In the genomic region with DNA sequence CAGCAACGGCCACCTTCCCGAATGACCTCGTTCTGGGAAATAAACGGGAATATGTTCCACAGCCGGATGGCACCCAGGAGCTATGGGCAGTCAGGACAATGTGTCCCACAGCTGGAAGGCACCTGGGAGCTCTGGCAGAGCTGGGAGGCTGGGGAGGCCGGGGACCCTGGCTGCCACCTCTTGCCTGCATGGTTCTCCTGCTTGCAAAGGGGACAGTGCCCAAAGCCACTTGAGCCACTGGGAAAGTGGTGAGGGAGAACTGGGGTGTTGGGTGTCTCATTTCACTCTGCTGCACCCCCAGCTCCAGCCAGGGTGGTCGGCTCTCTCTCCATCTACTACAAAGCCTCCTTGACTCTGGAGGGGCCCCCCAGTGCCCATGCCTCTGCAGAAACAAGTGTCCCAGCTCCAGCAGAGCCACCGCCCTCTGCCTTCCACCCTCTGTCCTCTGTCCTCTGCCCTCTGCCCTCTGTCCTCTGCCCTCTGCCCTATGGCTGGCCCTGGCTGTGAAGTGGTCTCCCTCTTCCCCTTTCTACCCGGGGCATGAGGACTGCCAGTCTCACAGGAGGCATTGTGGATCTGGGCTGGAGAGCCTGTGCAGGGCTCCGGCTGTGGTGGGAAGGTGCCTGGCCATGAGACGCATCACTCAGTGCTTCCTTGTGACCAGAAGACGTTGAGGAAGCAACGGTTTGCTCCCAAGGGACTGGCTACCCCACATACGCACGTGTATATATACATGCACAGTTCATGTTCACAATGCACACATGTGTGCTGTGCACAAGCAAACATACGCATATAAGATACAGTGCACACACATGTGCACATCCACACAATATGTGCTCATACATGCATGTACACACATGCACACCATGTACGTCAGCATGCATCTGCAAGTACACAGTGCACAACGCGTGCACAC, we compare ENCODE assay signal across 12 cellular contexts. TPM values are rescaled to one million over a fixed set of nuclear protein-coding genes. Genes with fewer than 3 reads are reported as not detected.
DNase-seq lines count a peak whose midpoint lies in the region; ATAC-seq, FAIRE-seq and TF ChIP-seq lines count a peak whose summit lies in the region.
"Had no signal": no experiment of that assay in that cellular context is flagged by ENCODE, and none has a peak within 500 bp of the region (broad histone marks: within the 10 kb centered on the region; RNA-seq: fewer than 3 reads in every experiment).

No MANE protein-coding gene starts in this region.

- H3K4me1 Mint-ChIP-seq in HFFc6 (ENCODE audit: low read depth): peaks cover 48% of the 10 kb centered on the region

- DNase-seq in HFFc6: no peak
- no peak for DNase-seq in K562 (ENCODE audit: extremely low read depth in 1 of 4, low spot score in 3 of 4)
- no peak for DNase-seq in lung (ENCODE audit: low spot score)
- DNase-seq in suprapubic skin (ENCODE audit: low spot score in 2 of 2): peak; percentile 59 to 76
- no peak for DNase-seq in A673 (ENCODE audit: low spot score)
- DNase-seq in stimulated activated CD4-positive, alpha-beta T cell treated with anti-CD3 and anti-CD28 coated beads, Interleukin-4, amount 100 ng/mL, for 4 hours: no peak
- DNase-seq in activated gamma-delta T cell treated with Interleukin-2 at 50 U/mL for 16 hours: no peak
- DNase-seq: DND-41, GM23248, NCI-H187 had no signal

- H3K9me3 ChIP-seq in K562 (replicated peaks; ENCODE audit: control insufficient read depth, insufficient read depth, low read depth, low read length) (no peaks in the 10 kb centered on the region), lung (ENCODE audit: control insufficient read depth in 2 of 2, insufficient read depth in 1 of 2, low read length in 1 of 2) (peaks cover 0 to 4% of the 10 kb centered on the region in 2 donors), suprapubic skin (no peaks in the 10 kb centered on the region), A673 (ENCODE audit: low read depth, low read length, poor library complexity, severe bottlenecking) (no peaks in the 10 kb centered on the region)

- TF ChIP-seq CTCF in HFFc6 (IDR thresholded peaks at IDR 0.05) (no peak), K562 (IDR thresholded peaks at IDR 0.05 in 2 of 3, conservative IDR thresholded peaks at IDR 0.05 in 1 of 3; ENCODE audit: insufficient read depth in 2 of 3, low read depth in 1 of 3, low read length in 3 of 3) (no peak), lung (IDR thresholded peaks at IDR 0.05; ENCODE audit: control extremely low read depth, extremely low read depth) (no peak), suprapubic skin (IDR thresholded peaks at IDR 0.05) (no peak), A673 (conservative IDR thresholded peaks at IDR 0.05; ENCODE audit: low read depth, low read length) (no peak)

- H4K20me1 ChIP-seq in K562 (replicated peaks; ENCODE audit: control insufficient read depth, insufficient read depth, low read length): no peaks in the 10 kb centered on the region

- H3K9me1 ChIP-seq in K562 (ENCODE audit: control insufficient read depth, insufficient read depth, low read length): peaks cover 3% of the 10 kb centered on the region

- no peaks in the 10 kb centered on the region for H3K36me3 Mint-ChIP-seq in HFFc6 (ENCODE audit: low read depth)

- peak overlapping the region; percentile 97 for H3K27ac Mint-ChIP-seq in HFFc6

- TF ChIP-seq EP300 in K562 (IDR thresholded peaks at IDR 0.05; ENCODE audit: low read length) (no peak), suprapubic skin (IDR thresholded peaks at IDR 0.05) (no peak)

- H3K4me3 ChIP-seq in K562: no peak overlapping the region
- H3K4me3 ChIP-seq in lung: no peak overlapping the region
- H3K4me3 ChIP-seq in suprapubic skin: no peak overlapping the region
- no peak overlapping the region for H3K4me3 ChIP-seq in A673 (ENCODE audit: low read depth, low read length, poor library complexity, severe bottlenecking)
- H3K4me3 ChIP-seq: GM23248 had no signal

- BruUV-seq in K562 (replicated peaks; lab: Mats Ljungman, UMichigan) (no TSS peak), A673 (replicated peaks; lab: Mats Ljungman, UMichigan) (no TSS peak)

- H3K27ac ChIP-seq in K562 (ENCODE audit: extremely low read depth, low read depth, low read length) (no peak overlapping the region), lung (ENCODE audit: low read depth in 1 of 2, low read length in 1 of 2) (peak overlapping the region; percentile 94), suprapubic skin (peak overlapping the region; percentile 72), A673 (ENCODE audit: low read depth, low read length, poor library complexity, severe bottlenecking) (no peak overlapping the region)

- CTCF ChIA-PET in K562 (lab: Yijun Ruan, JAX; ENCODE audit: low intra/inter-chr PET ratio) (no interaction called here), A673 (lab: Charles Lee) (no interaction called here)

- peaks cover 25 to 48% of the 10 kb centered on the region in 2 experiments for H3K4me1 ChIP-seq in K562 (replicated peaks in 1 of 2; ENCODE audit: control insufficient read depth in 2 of 2, insufficient read depth in 2 of 2, low read length in 2 of 2)
- peaks cover 19 to 44% of the 10 kb centered on the region in 2 donors for H3K4me1 ChIP-seq in lung (ENCODE audit: control insufficient read depth in 2 of 2, insufficient read depth in 2 of 2, low read length in 2 of 2)
- peaks cover 49% of the 10 kb centered on the region for H3K4me1 ChIP-seq in suprapubic skin
- peaks cover 10% of the 10 kb centered on the region for H3K4me1 ChIP-seq in A673 (ENCODE audit: insufficient read depth, low read length, poor library complexity, severe bottlenecking)

- no peak for TF ChIP-seq POLR2A in K562 (conservative IDR thresholded peaks at IDR 0.05)
- no peak for TF ChIP-seq POLR2A in suprapubic skin (IDR thresholded peaks at IDR 0.05)

- H3K4me2 ChIP-seq in K562 (ENCODE audit: insufficient read depth, low read length): no peak overlapping the region

- no peak for ATAC-seq in K562
- ATAC-seq in lung (ENCODE audit: insufficient read depth, low FRiP score): no peak
- no peak for ATAC-seq in GM18907 (IDR thresholded peaks at IDR 0.05; ENCODE audit: unreplicated experiment)

- H3K4me3 Mint-ChIP-seq in HFFc6: peak overlapping the region; percentile 49; the same call in 1 of the 2 replicates

- no peak overlapping the region for H3K9ac ChIP-seq in K562 (ENCODE audit: insufficient read depth in 1 of 2, low read depth in 2 of 2, low read length in 2 of 2)

- peaks cover 3% of the 10 kb centered on the region; the same call in 1 of the 2 replicates for H3K9me3 Mint-ChIP-seq in HFFc6

- intact Hi-C loops in K562 (cut with micrococcal nuclease): no loop called here
- intact Hi-C loops in A673 (cut with micrococcal nuclease; ENCODE audit: unreplicated experiment): no loop called here

- TF ChIP-seq RAD21 in K562 (CRISPR knock-in tag; conservative IDR thresholded peaks at IDR 0.05 in 1 of 2, IDR thresholded peaks at IDR 0.05 in 1 of 2): no peak

- no peaks in the 10 kb centered on the region for H3K36me3 ChIP-seq in K562 (ENCODE audit: control insufficient read depth, insufficient read depth, low read length)
- no peaks in the 10 kb centered on the region for H3K36me3 ChIP-seq in lung (ENCODE audit: control insufficient read depth in 2 of 2, insufficient read depth in 2 of 2, low read length in 2 of 2)
- H3K36me3 ChIP-seq in suprapubic skin: no peaks in the 10 kb centered on the region
- H3K36me3 ChIP-seq in A673 (ENCODE audit: insufficient read depth, low read length, poor library complexity, severe bottlenecking): no peaks in the 10 kb centered on the region

- POLR2A ChIA-PET in K562 (lab: Yijun Ruan, JAX): no interaction called here
- POLR2A ChIA-PET in A673 (lab: Charles Lee; ENCODE audit: low non-redundant PET): no interaction called here

- WGBS in K562 (ENCODE audit: insufficient coverage, low coverage, missing lambda C conversion rate): 50% methylated on average over 13 of the region's 19 CpGs
- WGBS in lung, 2 donors: 70 to 73% methylated on average over 19 of the region's 19 CpGs
- WGBS in suprapubic skin: 70% methylated on average over 16 of the region's 19 CpGs

- H2AFZ ChIP-seq in K562 (ENCODE audit: low read depth, low read length): no peak overlapping the region

- no peak for FAIRE-seq in K562 (lab: Jason Lieb, UNC)
- FAIRE-seq: islet of Langerhans had no signal

- H3K27me3 Mint-ChIP-seq in HFFc6 (ENCODE audit: insufficient read depth): no peaks in the 10 kb centered on the region; the same call in 1 of the 2 replicates

- H3K79me2 ChIP-seq in K562 (ENCODE audit: control insufficient read depth, insufficient read depth, low read length): no peaks in the 10 kb centered on the region

- H3K27me3 ChIP-seq in K562 (ENCODE audit: control insufficient read depth in 2 of 2, insufficient read depth in 2 of 2, low read length in 2 of 2): peaks cover 0 to 4% of the 10 kb centered on the region in 2 experiments; a peak in 2 of 5 replicates
- no peaks in the 10 kb centered on the region for H3K27me3 ChIP-seq in lung (ENCODE audit: control insufficient read depth, insufficient read depth)
- no peaks in the 10 kb centered on the region for H3K27me3 ChIP-seq in suprapubic skin
- no peaks in the 10 kb centered on the region for H3K27me3 ChIP-seq in A673 (replicated peaks; ENCODE audit: insufficient read depth, low read depth, low read length, poor library complexity)

- in situ Hi-C loops in K562 (cut with MboI): no loop called here

RNA-seq across cellular contexts. Expression of a gene that starts 21.5 kb away (rescaled TPM):
- total RNA-seq in HFFc6 (2021; fragmentation: NEBNext Ultra II Directional; extraction: Animal tissue kit (Norgen Biotek cat#: 25700)): 10 to 100 TPM; 58.9 to 64.6 (median 63.8) TPM
- total RNA-seq in K562 (2011; cell fraction: chromatin; rRNA removed; ENCODE audit: low replicate concordance): 19.4 and 30.3 TPM in 2 replicates
- 11.8 and 18.4 TPM in 2 replicates for total RNA-seq in K562 (2011; cell fraction: nucleolus; rRNA removed)
- total RNA-seq in K562 (2011; cell fraction: nucleoplasm; rRNA removed): 9.5 and 13.8 TPM in 2 replicates
- total RNA-seq in K562 (2014; rRNA removed): 8.8 TPM in 2 replicates
- 8.6 and 9.4 TPM in 2 replicates for total RNA-seq in K562 (2014; rRNA removed; fragmentation: Illumina TruSeq; extraction: Trizol)
- 9.0 TPM in 2 replicates for total RNA-seq in K562 (2015; rRNA removed; fragmentation: Illumina TruSeq; extraction: Trizol)
- total RNA-seq in K562 (2021): 10.1 and 11.6 TPM in 2 replicates
- 7.2 and 8.4 TPM in 2 replicates for polyA plus RNA-seq in K562 (2011; rRNA removed)
- 6.2 and 7.7 TPM in 2 replicates for polyA plus RNA-seq in K562 (2011; cell fraction: cytosol; rRNA removed)
- polyA plus RNA-seq in K562 (2011; cell fraction: nucleus; rRNA removed): 8.2 and 10.5 TPM in 2 replicates
- polyA plus RNA-seq in K562 (2012): 8.3 and 11.6 TPM in 2 replicates
- 6.5 and 7.7 TPM in 2 replicates for polyA plus RNA-seq in K562 (2014; fragmentation: Illumina TruSeq; extraction: Trizol)
- polyA plus RNA-seq in K562 (2014; fragmentation: Nextera tagmentation; extraction: Ambion mirVana): 1 to 10 TPM in 1 of 2 experiments, under 1 TPM in 1; 0.66 to 1.1 TPM
- polyA plus RNA-seq in K562 (2014; rRNA removed): 6.9 and 7.5 TPM in 2 replicates
- polyA minus RNA-seq in K562 (2011; rRNA and poly(A)+ RNA removed): 11.0 and 11.2 TPM in 2 replicates
- 7.9 and 8.2 TPM in 2 replicates for polyA minus RNA-seq in K562 (2011; cell fraction: cytosol; rRNA and poly(A)+ RNA removed)
- 11.3 and 16.6 TPM in 2 replicates for polyA minus RNA-seq in K562 (2011; cell fraction: nucleus; rRNA and poly(A)+ RNA removed)
- 10 to 100 TPM; 37.0 to 39.9 TPM for total RNA-seq in lung
- polyA plus RNA-seq in lung: 10 to 100 TPM; 12.4 to 19.3 TPM
- 10 to 100 TPM; 28.1 to 39.1 (median 32.3) TPM for total RNA-seq in suprapubic skin
- total RNA-seq in A673 (2021): 21.2 and 21.8 TPM in 2 replicates

Comparison
In these comparisons a context has a peak if more than half of its experiments do, and no peak if none do; other contexts are left out.
1. DNase-seq: peak in suprapubic skin (2 of 2); none in HFFc6 (single experiment), K562 (0 of 4), lung (single experiment), A673 (single experiment), stimulated activated CD4-positive, alpha-beta T cell treated with anti-CD3 and anti-CD28 coated beads, Interleukin-4, amount 100 ng/mL, for 4 hours (0 of 2) and activated gamma-delta T cell treated with Interleukin-2 at 50 U/mL for 16 hours (single experiment).
2. H3K27ac ChIP-seq: peak in lung (2 of 2) and suprapubic skin (single experiment); none in K562 (single experiment) and A673 (single experiment).